24 cellular contexts compared by ENCODE assay signal in the genomic region with DNA sequence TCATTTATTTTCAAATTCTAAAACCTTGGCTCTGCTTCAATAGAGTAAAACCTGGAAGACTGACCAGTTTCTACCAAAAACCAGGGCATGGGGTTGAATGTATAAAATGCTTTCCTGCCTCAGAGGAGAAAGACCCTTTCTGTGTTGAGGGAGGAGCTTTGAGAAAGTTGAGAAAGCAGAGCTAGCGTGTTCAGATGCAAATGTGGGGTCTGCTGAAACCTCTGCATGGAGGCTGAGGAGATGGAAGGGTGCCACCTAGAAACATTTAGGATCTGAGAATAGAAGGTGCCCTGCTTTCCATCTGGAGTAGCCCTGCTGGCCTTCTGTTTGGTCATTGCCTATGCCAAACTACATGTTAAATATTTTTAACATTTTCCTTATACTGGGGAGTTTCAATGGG.
"Had no signal": no experiment of that assay in that cellular context is flagged by ENCODE, and none has a peak within 500 bp of the region (broad histone marks: within the 10 kb centered on the region; RNA-seq: fewer than 3 reads in every experiment).

No MANE protein-coding gene starts in this region.

- H3K36me3 ChIP-seq: left ventricle myocardium inferior, neutrophil, right atrium auricular region, right lobe of liver, stomach, thoracic aorta, tibial artery, upper lobe of right lung had no signal

- H3K27ac ChIP-seq: left ventricle myocardium inferior, neutrophil, parathyroid adenoma, right atrium auricular region, right lobe of liver, stomach, thoracic aorta, tibial artery, upper lobe of right lung had no signal

- H3K9ac ChIP-seq: parathyroid adenoma had no signal

- H2AFZ ChIP-seq: parathyroid adenoma had no signal

- H3K9me3 ChIP-seq: left ventricle myocardium inferior, neutrophil, right atrium auricular region, right lobe of liver, stomach, thoracic aorta, tibial artery, upper lobe of right lung had no signal

- ATAC-seq: natural killer cell; right lobe of liver; stimulated activated naive B cell treated with anti-CD40 and anti-IgM and Interleukin-4, amounts not matched to agents 10 μg/mL and 1 μg/mL and 100 μg/mL, for 72 hours; stimulated activated naive CD8-positive, alpha-beta T cell treated with anti-CD3 and anti-CD28 coated beads, Interleukin-15, Interleukin-2, amounts not matched to agents 100 U/mL and 50 U/mL, for 24 hours; upper lobe of right lung had no signal

- H3K79me2 ChIP-seq: parathyroid adenoma had no signal

- H3K27me3 ChIP-seq: neutrophil, right atrium auricular region, right lobe of liver, stomach, tibial artery, upper lobe of right lung had no signal

- H3K4me2 ChIP-seq: smooth muscle cell had no signal

- H3K4me3 ChIP-seq: left ventricle myocardium inferior, lung, right atrium auricular region, right lobe of liver, smooth muscle cell, stomach, thoracic aorta, tibial artery, upper lobe of right lung had no signal

- H3K4me1 ChIP-seq: parathyroid adenoma had no signal

- FAIRE-seq: urothelium cell line had no signal

- DNase-seq: hippocampal formation; islet precursor cell; left ventricle myocardium inferior; mesendoderm; naive B cell; natural killer cell; occipital lobe; right lobe of liver; stimulated activated CD4-positive, alpha-beta T cell treated with anti-CD3 and anti-CD28 coated beads, Interleukin-15, amount 100 ng/mL, for 24 hours; stimulated activated CD4-positive, alpha-beta T cell treated with anti-CD3 and anti-CD28 coated beads, Interleukin-2, amount 100 ng/mL, for 24 hours; stimulated activated CD4-positive, alpha-beta T cell treated with anti-CD3 and anti-CD28 coated beads, Interleukin-4, amount 100 ng/mL, for 1 hour; stimulated activated naive B cell treated with anti-CD40 and anti-IgM and Interleukin-4, amounts not matched to agents 10 μg/mL and 1 μg/mL and 100 μg/mL, for 72 hours; stimulated activated naive CD8-positive, alpha-beta T cell treated with anti-CD3 and anti-CD28 coated beads, Interleukin-15, Interleukin-2, amounts not matched to agents 100 U/mL and 50 U/mL, for 24 hours; stomach; tibial artery; trophoblast cell; upper lobe of right lung had no signal
